In the genomic region with DNA sequence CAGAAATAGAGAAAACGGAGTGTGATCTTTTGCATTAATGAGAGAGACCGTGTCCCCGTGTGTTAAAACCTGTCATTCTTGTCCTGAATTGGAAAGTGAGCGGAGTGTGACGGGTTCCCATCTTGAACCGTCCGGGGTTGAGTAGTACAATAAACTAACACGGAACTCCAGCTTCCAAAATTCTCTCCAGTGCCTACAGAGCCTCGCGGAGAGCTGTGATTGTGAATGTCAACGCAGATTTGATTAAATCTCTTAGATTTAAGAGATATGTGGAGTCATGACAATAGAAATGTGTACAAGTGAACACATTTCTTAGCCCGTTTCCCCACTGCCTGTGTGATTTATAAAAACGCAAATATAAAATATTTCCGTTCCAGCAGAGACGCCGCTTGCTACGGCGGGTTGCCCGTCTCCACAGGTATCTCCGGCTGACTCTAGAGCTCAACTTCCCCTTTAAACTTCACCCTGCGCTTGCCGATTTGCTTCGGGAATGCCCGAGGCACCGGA, we compare ENCODE assay signal across 7 cellular contexts. TPM values are rescaled to one million over a fixed set of nuclear protein-coding genes. Genes with fewer than 3 reads are reported as not detected.
A peak's percentile ranks its signal among the peaks of the same experiment; 100 is the strongest.
DNase-seq lines count a peak whose midpoint lies in the region; ATAC-seq, FAIRE-seq and TF ChIP-seq lines count a peak whose summit lies in the region.

No MANE protein-coding gene starts in this region.

- peaks cover 28% of the 10 kb centered on the region for H3K4me1 Mint-ChIP-seq in stimulated activated effector memory CD8-positive, alpha-beta T cell treated with anti-CD3 and anti-CD28 coated beads, Interleukin-12 subunit alpha, Interleukin-12 subunit beta, amount 100 ng/mL, for 72 hours

- peaks cover 52% of the 10 kb centered on the region for H3K36me3 Mint-ChIP-seq in stimulated activated effector memory CD8-positive, alpha-beta T cell treated with anti-CD3 and anti-CD28 coated beads, Interleukin-12 subunit alpha, Interleukin-12 subunit beta, amount 100 ng/mL, for 72 hours

- peaks cover 6% of the 10 kb centered on the region; the same call in 1 of the 2 replicates for H4K20me1 ChIP-seq in HepG2 (ENCODE audit: insufficient read depth, low read length)

- peak overlapping the region; percentile 100 for H3K27ac Mint-ChIP-seq in stimulated activated effector memory CD8-positive, alpha-beta T cell treated with anti-CD3 and anti-CD28 coated beads, Interleukin-12 subunit alpha, Interleukin-12 subunit beta, amount 100 ng/mL, for 72 hours

- TF ChIP-seq CTCF in GM12864 (IDR thresholded peaks at IDR 0.05; ENCODE audit: low read depth, low read length, missing control alignments) (no peak), coronary artery (IDR thresholded peaks at IDR 0.05) (no peak), HepG2 (CRISPR knock-in tag; IDR thresholded peaks at IDR 0.05) (no peak)

- H3K4me1 ChIP-seq in HepG2 (ENCODE audit: insufficient read depth, low read length) = peaks cover 32% of the 10 kb centered on the region

- peaks cover 44% of the 10 kb centered on the region for H3K79me2 ChIP-seq in HepG2 (ENCODE audit: insufficient read depth, low read length)

- POLR2A ChIA-PET in HepG2 (lab: Yijun Ruan, JAX) = interaction anchor here (0.7 to 3.0 kb wide), 22 partner anchors 9 to 1324 kb away, joined by 3 to 29 read pairs (median 6); a partner anchor contains a TSS

- intact Hi-C loops in HepG2 (cut with micrococcal nuclease; ENCODE audit: unreplicated experiment) = loop anchor here (5.0 kb wide), 1 partner anchor 136 kb away; no protein-coding TSS in a partner anchor

- in situ Hi-C loops in HepG2 (cut with HindIII; ENCODE audit: extremely low pct_ligation_motif_present, low pct_unique_long_range_greater_than_20kb) = no loop called here

- CTCF ChIA-PET in HepG2 (lab: Yijun Ruan, JAX; ENCODE audit: low intra/inter-chr PET ratio, low total read pairs) = no interaction called here

- TF ChIP-seq RAD21 in HepG2 (CRISPR knock-in tag; IDR thresholded peaks at IDR 0.05) = no peak

- peak overlapping the region; percentile 100 for H3K4me3 Mint-ChIP-seq in stimulated activated effector memory CD8-positive, alpha-beta T cell treated with anti-CD3 and anti-CD28 coated beads, Interleukin-12 subunit alpha, Interleukin-12 subunit beta, amount 100 ng/mL, for 72 hours

- peak; percentile 30 for FAIRE-seq in HepG2 (lab: Jason Lieb, UNC)

- H3K27me3 ChIP-seq in HepG2 (ENCODE audit: control insufficient read depth in 1 of 2, insufficient read depth in 2 of 2, low read length in 2 of 2) = no peaks in the 10 kb centered on the region; a peak in 1 of 5 replicates

- no peaks in the 10 kb centered on the region for H3K9me3 Mint-ChIP-seq in stimulated activated effector memory CD8-positive, alpha-beta T cell treated with anti-CD3 and anti-CD28 coated beads, Interleukin-12 subunit alpha, Interleukin-12 subunit beta, amount 100 ng/mL, for 72 hours

- TF ChIP-seq EP300 in HepG2 (IDR thresholded peaks at IDR 0.05; ENCODE audit: low read depth in 2 of 2, low read length in 2 of 2) = no peak
- TF ChIP-seq EP300 in HepG2 (CRISPR knock-in tag; IDR thresholded peaks at IDR 0.05; ENCODE audit: borderline replicate concordance) = no peak

- H3K9me3 ChIP-seq in HepG2 (ENCODE audit: low read length) = no peaks in the 10 kb centered on the region

- TSS peak; percentile 95 for BruUV-seq in HepG2 (replicated peaks; lab: Mats Ljungman, UMichigan)

- peak overlapping the region; percentile 96 for H3K4me2 ChIP-seq in HepG2 (ENCODE audit: low read depth, low read length)

- H3K9ac ChIP-seq in HepG2 (ENCODE audit: insufficient read depth, low read depth, low read length) = peak overlapping the region; percentile 96

- ATAC-seq in GM21737 (IDR thresholded peaks at IDR 0.05; ENCODE audit: unreplicated experiment) = peak; percentile 29
- peak; percentile 51 for ATAC-seq in HepG2
- ATAC-seq in stimulated activated effector memory CD8-positive, alpha-beta T cell treated with anti-CD3 and anti-CD28 coated beads, Interleukin-12 subunit alpha, Interleukin-12 subunit beta, amount 100 ng/mL, for 72 hours = peak; percentile 56

- H2AFZ ChIP-seq in HepG2 (ENCODE audit: low read length) = peak overlapping the region; percentile 93

- 1% methylated on average over 23 of the region's 25 CpGs for WGBS in HepG2 (ENCODE audit: low lambda C conversion rate)

- H3K4me3 ChIP-seq in GM12864 (ENCODE audit: low read depth, low read length) = peak overlapping the region; percentile 86
- H3K4me3 ChIP-seq in Jurkat, Clone E6-1 (ENCODE audit: low read length) = peak overlapping the region; percentile 93
- H3K4me3 ChIP-seq in coronary artery = peak overlapping the region; percentile 86
- peak overlapping the region; percentile 95 to 98 (median 95) for H3K4me3 ChIP-seq in HepG2 (replicated peaks in 1 of 3; ENCODE audit: insufficient read depth in 1 of 3, low read depth in 2 of 3, low read length in 3 of 3)

- TF ChIP-seq POLR2A in HepG2 (IDR thresholded peaks at IDR 0.05; ENCODE audit: insufficient read depth in 1 of 2, low read depth in 2 of 2, low read length in 2 of 2) = no peak

- DNase-seq in GM12864 (ENCODE audit: low read depth) = peak; percentile 12
- DNase-seq in Jurkat, Clone E6-1 (ENCODE audit: low read depth, low spot score) = peak; percentile 50
- DNase-seq in SW480 (ENCODE audit: low spot score) = peak; percentile 55
- DNase-seq in coronary artery (ENCODE audit: low spot score) = no peak
- peak; percentile 39 for DNase-seq in HepG2 (ENCODE audit: low spot score)
- no peak for DNase-seq in stimulated activated effector memory CD8-positive, alpha-beta T cell treated with anti-CD3 and anti-CD28 coated beads, Interleukin-12 subunit alpha, Interleukin-12 subunit beta, amount 100 ng/mL, for 72 hours (ENCODE audit: low spot score in 2 of 2)

- peaks cover 5 to 25% of the 10 kb centered on the region in 2 experiments; a peak in 4 of 5 replicates for H3K36me3 ChIP-seq in HepG2 (replicated peaks in 1 of 2; ENCODE audit: control insufficient read depth in 1 of 2, insufficient read depth in 2 of 2, low read length in 2 of 2)

- peak overlapping the region; percentile 94 to 95 for H3K27ac ChIP-seq in coronary artery
- H3K27ac ChIP-seq in HepG2 (ENCODE audit: extremely low read length, insufficient read depth, low read length) = peak overlapping the region; percentile 86

TF ChIP-seq in HepG2, 621 proteins besides CTCF, POLR2A, EP300 and RAD21 (continues in another document):
- TF ChIP-seq, protein P1, sequence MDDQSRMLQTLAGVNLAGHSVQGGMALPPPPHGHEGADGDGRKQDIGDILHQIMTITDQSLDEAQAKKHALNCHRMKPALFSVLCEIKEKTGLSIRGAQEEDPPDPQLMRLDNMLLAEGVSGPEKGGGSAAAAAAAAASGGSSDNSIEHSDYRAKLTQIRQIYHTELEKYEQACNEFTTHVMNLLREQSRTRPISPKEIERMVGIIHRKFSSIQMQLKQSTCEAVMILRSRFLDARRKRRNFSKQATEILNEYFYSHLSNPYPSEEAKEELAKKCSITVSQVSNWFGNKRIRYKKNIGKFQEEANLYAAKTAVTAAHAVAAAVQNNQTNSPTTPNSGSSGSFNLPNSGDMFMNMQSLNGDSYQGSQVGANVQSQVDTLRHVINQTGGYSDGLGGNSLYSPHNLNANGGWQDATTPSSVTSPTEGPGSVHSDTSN (CRISPR knock-in tag; IDR thresholded peaks at IDR 0.05; ENCODE audit: borderline replicate concordance) = no peak
- TF ChIP-seq SIN3A (IDR thresholded peaks at IDR 0.05; ENCODE audit: borderline replicate concordance, low read depth, low read length) = 0 out of 2 replicates have a peak, but pooled peaks have one; percentile 12
- TF ChIP-seq ZNF251 (CRISPR knock-in tag; IDR thresholded peaks at IDR 0.05) = 0 out of 2 replicates have a peak, but pooled peaks have one; percentile 4
- TF ChIP-seq PPARG (CRISPR knock-in tag; conservative IDR thresholded peaks at IDR 0.05) = no peak

RNA-seq across cellular contexts. Expression of a gene that starts 0.5 kb away (rescaled TPM):
- polyA plus RNA-seq in Jurkat, Clone E6-1 (2012; ENCODE audit: insufficient read depth, insufficient read length) = 167 TPM
- 131 and 204 TPM in 2 replicates for total RNA-seq in HepG2 (2016; rRNA removed; fragmentation: Illumina TruSeq; extraction: Trizol)
- total RNA-seq in HepG2 (2016; cell fraction: cytosol; rRNA removed; fragmentation: Illumina TruSeq; extraction: Trizol; ENCODE audit: low read depth) = 21.4 and 23.9 TPM in 2 replicates
- total RNA-seq in HepG2 (2016; cell fraction: insoluble cytoplasmic fraction; rRNA removed; fragmentation: Illumina TruSeq; extraction: Trizol) = 131 and 201 TPM in 2 replicates
- total RNA-seq in HepG2 (2016; cell fraction: membrane; rRNA removed; fragmentation: Illumina TruSeq; extraction: Trizol) = 42.6 and 52.7 TPM in 2 replicates
- total RNA-seq in HepG2 (2016; cell fraction: nucleus; rRNA removed; fragmentation: Illumina TruSeq; extraction: Trizol) = 62.6 and 66.2 TPM in 2 replicates
- polyA plus RNA-seq in HepG2 (2011; rRNA removed) = 45.5 and 67.8 TPM in 2 replicates
- polyA plus RNA-seq in HepG2 (2011; cell fraction: cytosol; rRNA removed) = 28.2 and 39.5 TPM in 2 replicates
- polyA plus RNA-seq in HepG2 (2011; cell fraction: nucleus; rRNA removed) = 12.7 and 22.3 TPM in 2 replicates
- 87.5 and 112 TPM in 2 replicates for polyA plus RNA-seq in HepG2 (2012)
- polyA plus RNA-seq in HepG2 (2016; cell fraction: cytosol; fragmentation: Illumina TruSeq; extraction: Trizol; ENCODE audit: low read depth) = 13.5 and 16.5 TPM in 2 replicates
- 213 and 228 TPM in 2 replicates for polyA plus RNA-seq in HepG2 (2016; cell fraction: insoluble cytoplasmic fraction; fragmentation: Illumina TruSeq; extraction: Trizol; ENCODE audit: low read depth)
- polyA plus RNA-seq in HepG2 (2016; cell fraction: membrane; fragmentation: Illumina TruSeq; extraction: Trizol; ENCODE audit: low read depth) = 32.1 and 38.2 TPM in 2 replicates
- 73.0 and 79.4 TPM in 2 replicates for polyA plus RNA-seq in HepG2 (2016; cell fraction: nucleus; fragmentation: Illumina TruSeq; extraction: Trizol; ENCODE audit: insufficient read depth, low read depth)
- 12.0 and 19.3 TPM in 2 replicates for polyA minus RNA-seq in HepG2 (2011; rRNA and poly(A)+ RNA removed; ENCODE audit: low replicate concordance)
- polyA minus RNA-seq in HepG2 (2011; cell fraction: cytosol; rRNA and poly(A)+ RNA removed) = 28.9 and 29.6 TPM in 2 replicates
- polyA minus RNA-seq in HepG2 (2011; cell fraction: nucleus; rRNA and poly(A)+ RNA removed) = 89.4 and 91.0 TPM in 2 replicates

Comparison
In these comparisons a context has a peak if more than half of its experiments do, and no peak if none do; other contexts are left out.
1. DNase-seq: peak in GM12864 (single experiment), Jurkat, Clone E6-1 (single experiment), SW480 (single experiment) and HepG2 (single experiment); none in coronary artery (single experiment) and stimulated activated effector memory CD8-positive, alpha-beta T cell treated with anti-CD3 and anti-CD28 coated beads, Interleukin-12 subunit alpha, Interleukin-12 subunit beta, amount 100 ng/mL, for 72 hours (0 of 2).
2. Peak in every context shown above with its lines, with median percentiles within 50 percentile points of each other: H3K4me3 ChIP-seq and ATAC-seq.